In the genomic region with DNA sequence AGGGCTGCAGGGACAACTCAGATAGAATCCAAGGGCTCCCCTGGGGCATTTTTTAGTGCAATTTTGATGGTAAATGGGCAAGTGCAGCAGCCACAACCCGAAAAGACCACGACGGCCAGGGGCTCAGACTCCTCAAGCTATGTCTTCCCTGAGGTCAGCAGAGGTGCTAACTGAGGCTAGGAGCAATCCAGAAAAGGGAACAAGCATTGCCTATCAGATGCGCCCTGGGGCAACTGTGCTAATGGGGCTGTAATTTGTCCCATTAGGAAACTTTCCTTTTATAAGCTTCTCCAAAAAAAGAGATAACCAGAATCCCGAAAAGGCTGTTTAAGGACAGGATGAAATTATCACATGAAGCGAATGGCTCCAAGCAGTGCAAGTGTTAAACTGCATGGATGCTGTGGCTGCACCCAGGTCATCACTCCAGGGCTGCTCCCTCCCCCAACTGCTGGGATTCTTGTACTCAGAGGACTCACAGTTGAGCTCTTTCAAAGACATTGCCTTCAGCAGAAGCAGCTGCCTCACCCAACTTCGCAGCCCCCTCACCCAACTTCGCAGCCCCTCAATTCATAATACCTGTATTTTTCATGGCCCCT, we compare ENCODE assay signal across 26 cellular contexts. TPM values are rescaled to one million over a fixed set of nuclear protein-coding genes. Genes with fewer than 3 reads are reported as not detected.
"Had no signal": no experiment of that assay in that cellular context is flagged by ENCODE, and none has a peak within 500 bp of the region (broad histone marks: within the 10 kb centered on the region; RNA-seq: fewer than 3 reads in every experiment).

No MANE protein-coding gene starts in this region.

- H3K27me3 ChIP-seq: neutrophil, ovary, testis, uterus had no signal

- H3K4me3 Mint-ChIP-seq: activated CD4-positive, alpha-beta T cell treated with anti-CD3 and anti-CD28 coated beads, Interleukin-2, amount 10 ng/mL, durations not matched to agents 24 days and 14 days; activated naive CD8-positive, alpha-beta T cell treated with anti-CD3 and anti-CD28 coated beads, Interleukin-2, amount 10 ng/mL, durations not matched to agents 7 days and 5 days; activated T-cell treated with anti-CD3 and anti-CD28 coated beads, Interleukin-2, amount 50 U/mL, for 24 hours; natural killer cell had no signal

- H3K36me3 Mint-ChIP-seq: natural killer cell had no signal

- H3K9me3 ChIP-seq: neutrophil, ovary, prostate gland, testis, uterus had no signal

- DNase-seq: activated CD4-positive, alpha-beta T cell treated with anti-CD3 and anti-CD28 coated beads, Interleukin-2, amount 10 ng/mL, durations not matched to agents 24 days and 14 days; activated CD4-positive, CD25-positive, alpha-beta regulatory T cell; activated CD8-positive, alpha-beta memory T cell treated with anti-CD3 and anti-CD28 coated beads for 24 hours; activated CD8-positive, alpha-beta memory T cell treated with anti-CD3 and anti-CD28 coated beads, Interleukin-2, amount 50 U/mL, for 4 hours; activated naive CD8-positive, alpha-beta T cell treated with anti-CD3 and anti-CD28 coated beads, Interleukin-2, amount 10 ng/mL, durations not matched to agents 7 days and 5 days; activated T-cell treated with anti-CD3 and anti-CD28 coated beads, Interleukin-2, amount 50 U/mL, for 24 hours; amygdala; foreskin fibroblast; natural killer cell; ovary; stimulated activated CD4-positive, alpha-beta T cell treated with anti-CD3 and anti-CD28 coated beads, Interleukin-2, amount 100 ng/mL, for 48 hours; stimulated activated CD8-positive, alpha-beta memory T cell treated with anti-CD3 and anti-CD28 coated beads, Interleukin-4, amount 100 ng/mL, for 48 hours; stimulated activated naive CD4-positive, alpha-beta T cell; T1000; testis; trophoblast cell; uterus had no signal

- H3K36me3 ChIP-seq: neutrophil, ovary, prostate gland, uterus had no signal

- H3K27me3 Mint-ChIP-seq: activated CD4-positive, alpha-beta T cell treated with anti-CD3 and anti-CD28 coated beads, Interleukin-2, amount 10 ng/mL, durations not matched to agents 24 days and 14 days; activated naive CD8-positive, alpha-beta T cell treated with anti-CD3 and anti-CD28 coated beads, Interleukin-2, amount 10 ng/mL, durations not matched to agents 7 days and 5 days; activated T-cell treated with anti-CD3 and anti-CD28 coated beads, Interleukin-2, amount 50 U/mL, for 24 hours; activated T-helper 17 cell treated with anti-CD3 and anti-CD28 coated beads, Interleukin-2, amount 50 U/mL, for 72 hours had no signal

- H3K9me3 Mint-ChIP-seq: activated CD4-positive, alpha-beta T cell treated with anti-CD3 and anti-CD28 coated beads, Interleukin-2, amount 10 ng/mL, durations not matched to agents 24 days and 14 days; activated naive CD8-positive, alpha-beta T cell treated with anti-CD3 and anti-CD28 coated beads, Interleukin-2, amount 10 ng/mL, durations not matched to agents 7 days and 5 days; activated T-cell treated with anti-CD3 and anti-CD28 coated beads, Interleukin-2, amount 50 U/mL, for 24 hours; natural killer cell had no signal

- ATAC-seq: activated T-helper 17 cell treated with anti-CD3 and anti-CD28 coated beads, Interleukin-2, amount 50 U/mL, for 72 hours; left lobe of liver; natural killer cell had no signal

- H3K27ac Mint-ChIP-seq: activated CD4-positive, alpha-beta T cell treated with anti-CD3 and anti-CD28 coated beads, Interleukin-2, amount 10 ng/mL, durations not matched to agents 24 days and 14 days; activated naive CD8-positive, alpha-beta T cell treated with anti-CD3 and anti-CD28 coated beads, Interleukin-2, amount 10 ng/mL, durations not matched to agents 7 days and 5 days; natural killer cell had no signal

- H3K27ac ChIP-seq: neutrophil, ovary, prostate gland, testis, uterus had no signal

- H3K4me1 ChIP-seq: prostate gland, testis, uterus had no signal

- H3K4me3 ChIP-seq: lung, ovary, prostate gland, testis, uterus had no signal

RNA-seq across cellular contexts. Expression of gene CD3E, which starts 2.8 kb away (rescaled TPM):
- total RNA-seq: cerebellum, epithelial cell of proximal tubule, fibroblast of lung, kidney epithelial cell had no signal
- polyA plus RNA-seq: fibroblast of lung had no signal

RNA-seq across cellular contexts. Expression of gene MPZL2, which starts 37.6 kb away (rescaled TPM):
- total RNA-seq: fibroblast of lung had no signal
- polyA plus RNA-seq: fibroblast of lung had no signal

RNA-seq across cellular contexts. Expression of gene CD3D, which starts 40.8 kb away (rescaled TPM):
- total RNA-seq: epithelial cell of proximal tubule, fibroblast of lung, kidney epithelial cell had no signal
- polyA plus RNA-seq: fibroblast of lung had no signal

RNA-seq across cellular contexts. Expression of gene CD3G, which starts 42.4 kb away (rescaled TPM):
- total RNA-seq: cerebellum, epithelial cell of proximal tubule, fibroblast of lung, kidney epithelial cell had no signal
- polyA plus RNA-seq: fibroblast of lung had no signal
